ENCODE assay signal across 8 cellular contexts in the genomic region with DNA sequence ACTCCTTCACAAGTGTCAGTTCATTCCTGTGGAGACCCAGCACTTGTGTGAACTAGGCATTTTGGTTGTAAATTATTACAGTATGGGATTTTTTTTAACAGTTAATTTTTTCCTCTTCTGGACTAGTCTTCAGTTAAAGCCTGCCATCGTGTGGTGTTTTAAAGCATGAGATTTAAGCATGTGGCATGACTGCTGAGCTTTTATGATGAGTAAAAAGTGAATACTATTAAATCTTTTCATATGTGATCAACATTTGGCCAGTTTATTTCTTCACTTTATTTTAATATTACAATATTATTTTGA. TPM values are rescaled to one million over a fixed set of nuclear protein-coding genes. Genes with fewer than 3 reads are reported as not detected.
DNase-seq lines count a peak whose midpoint lies in the region; ATAC-seq and TF ChIP-seq lines count a peak whose summit lies in the region.

No MANE protein-coding gene starts in this region.

- H3K27me3 ChIP-seq in CD4-positive, alpha-beta memory T cell (ENCODE audit: insufficient read depth, low read length), result no peaks in the 10 kb centered on the region

- ATAC-seq in GM21423 (IDR thresholded peaks at IDR 0.05; ENCODE audit: unreplicated experiment), result peak; percentile 63
- no peak for ATAC-seq in GM19035 (IDR thresholded peaks at IDR 0.05; ENCODE audit: unreplicated experiment)

- H3K27me3 Mint-ChIP-seq in CD4-positive, alpha-beta memory T cell, result no peaks in the 10 kb centered on the region

- no peak overlapping the region for H3K4me3 Mint-ChIP-seq in CD4-positive, alpha-beta memory T cell

- peak; percentile 55; the same call in 1 of the 2 replicates for TF ChIP-seq CTCF in RWPE1 (conservative IDR thresholded peaks at IDR 0.05; ENCODE audit: low read depth)

- H3K9me3 Mint-ChIP-seq in CD4-positive, alpha-beta memory T cell, result no peaks in the 10 kb centered on the region

- intact Hi-C loops in CD4-positive, alpha-beta memory T cell (cut with micrococcal nuclease), result no loop called here

- no peak overlapping the region for H3K27ac ChIP-seq in CD4-positive, alpha-beta memory T cell (ENCODE audit: low read depth, low read length)
- no peak overlapping the region for H3K27ac ChIP-seq in RWPE1

- H3K9me3 ChIP-seq in CD4-positive, alpha-beta memory T cell (ENCODE audit: control insufficient read depth in 1 of 2, low read length in 2 of 2), result no peaks in the 10 kb centered on the region

- H3K4me3 ChIP-seq in CD4-positive, alpha-beta memory T cell (ENCODE audit: low read length in 2 of 2), result no peak overlapping the region

- H3K4me1 ChIP-seq in CD4-positive, alpha-beta memory T cell (ENCODE audit: insufficient read depth, low read length), result no peaks in the 10 kb centered on the region

- DNase-seq in CD4-positive, alpha-beta memory T cell, result peak in 3 of 5 donors; percentile 19 to 22 (median 19)
- DNase-seq in RWPE1 (ENCODE audit: low spot score) (no peak), hepatic stellate cell (ENCODE audit: low spot score) (peak; percentile 26), globus pallidus (ENCODE audit: low spot score) (no peak), NCI-H82 (lab: John Stamatoyannopoulos, UW) (no peak), NCI-H526 (lab: John Stamatoyannopoulos, UW) (no peak)

- peaks cover 24 to 49% (median 30%) of the 10 kb centered on the region in 4 donors for H3K4me1 Mint-ChIP-seq in CD4-positive, alpha-beta memory T cell

- peaks cover 15 to 16% of the 10 kb centered on the region in 2 donors for H3K36me3 Mint-ChIP-seq in CD4-positive, alpha-beta memory T cell

- H3K27ac Mint-ChIP-seq in CD4-positive, alpha-beta memory T cell, result peak overlapping the region in 3 of 7 donors; percentile 10 to 36 (median 19)

- peaks cover 4% of the 10 kb centered on the region for H3K36me3 ChIP-seq in CD4-positive, alpha-beta memory T cell (ENCODE audit: insufficient read depth, low read length)

- CTCF ChIA-PET in CD4-positive, alpha-beta memory T cell (lab: Charles Lee; ENCODE audit: partially characterized antibody), result interaction anchor here (0.9 to 7.1 kb wide), 13 partner anchors 9 to 689 kb away, joined by 3 to 93 read pairs (median 4); a partner anchor contains a TSS
- CTCF ChIA-PET in RWPE1 (lab: Yijun Ruan, JAX), result interaction anchor here (0.6 to 1.6 kb wide), 14 partner anchors 10 to 255 kb away, joined by 3 to 13 read pairs (median 3); no protein-coding TSS in a partner anchor

- POLR2A ChIA-PET in CD4-positive, alpha-beta memory T cell (lab: Charles Lee; ENCODE audit: partially characterized antibody), result interaction anchor here (0.9 to 2.6 kb wide), 3 partner anchors 10 to 44 kb away, joined by 3 to 13 read pairs (median 5); a partner anchor contains a TSS
- POLR2A ChIA-PET in RWPE1 (lab: Yijun Ruan, JAX; ENCODE audit: low non-redundant PET), result interaction anchor here (0.5 kb wide), 1 partner anchor 25 kb away, joined by 3 read pairs; a partner anchor contains a TSS

RNA-seq across cellular contexts. Expression of a gene that starts 25.0 kb away (rescaled TPM):
- 10 to 100 TPM; 28.2 to 32.3 TPM for total RNA-seq in CD4-positive, alpha-beta memory T cell
- polyA plus RNA-seq in CD4-positive, alpha-beta memory T cell, result 1 to 10 TPM; 2.0 to 8.8 TPM

Comparison
In these comparisons a context has a peak if more than half of its experiments do, and no peak if none do; other contexts are left out.
1. DNase-seq: peak in CD4-positive, alpha-beta memory T cell (3 of 5) and hepatic stellate cell (single experiment); none in RWPE1 (single experiment), globus pallidus (single experiment), NCI-H82 (single experiment) and NCI-H526 (0 of 2).